7 cellular contexts compared by ENCODE assay signal in genomic region chr16:85556456-85557082, GRCh38. TPM values are rescaled to one million over a fixed set of nuclear protein-coding genes. Genes with fewer than 3 reads are reported as not detected.
DNase-seq lines count a peak whose midpoint lies in the region; ATAC-seq and TF ChIP-seq lines count a peak whose summit lies in the region.

No MANE protein-coding gene starts in this region.

- H3K36me3 ChIP-seq in colonic mucosa (no peaks in the 10 kb centered on the region), lung (ENCODE audit: control insufficient read depth in 2 of 2, insufficient read depth in 2 of 2, low read length in 2 of 2) (no peaks in the 10 kb centered on the region)

- no peaks in the 10 kb centered on the region for H3K27me3 Mint-ChIP-seq in stimulated activated naive CD8-positive, alpha-beta T cell treated with anti-CD3 and anti-CD28 coated beads, Interleukin-15, amount 100 ng/mL, for 72 hours

- 1% methylated on average over 61 to 65 of the region's 65 CpGs for WGBS in lung, 2 donors

- ATAC-seq in GM18511 (IDR thresholded peaks at IDR 0.05; ENCODE audit: unreplicated experiment) (peak; percentile 36), lung (ENCODE audit: insufficient read depth, low FRiP score) (no peak)
- peak; percentile 33 to 45 for ATAC-seq in activated CD4-positive, CD25-positive, alpha-beta regulatory T cell treated with anti-CD3 and anti-CD28 coated beads, Interleukin-2, amount 50 U/mL, for 24 hours
- peak; percentile 47 for ATAC-seq in stimulated activated naive CD8-positive, alpha-beta T cell treated with anti-CD3 and anti-CD28 coated beads, Interleukin-15, amount 100 ng/mL, for 72 hours

- TF ChIP-seq CTCF in LNCaP clone FGC (IDR thresholded peaks at IDR 0.05; ENCODE audit: control insufficient read depth, extremely low read depth, insufficient read depth): no peak
- TF ChIP-seq CTCF in colonic mucosa (IDR thresholded peaks at IDR 0.05): no peak
- TF ChIP-seq CTCF in lung (IDR thresholded peaks at IDR 0.05; ENCODE audit: control extremely low read depth, extremely low read depth): no peak

- peak overlapping the region; percentile 46 to 78 for H3K27ac Mint-ChIP-seq in stimulated activated naive CD8-positive, alpha-beta T cell treated with anti-CD3 and anti-CD28 coated beads, Interleukin-15, amount 100 ng/mL, for 72 hours

- H3K4me1 Mint-ChIP-seq in stimulated activated naive CD8-positive, alpha-beta T cell treated with anti-CD3 and anti-CD28 coated beads, Interleukin-15, amount 100 ng/mL, for 72 hours: peaks cover 61% of the 10 kb centered on the region

- no peak for DNase-seq in LNCaP clone FGC (ENCODE audit: low read depth)
- DNase-seq in colonic mucosa: peak; percentile 71
- DNase-seq in lung (ENCODE audit: low spot score): peak; percentile 70
- peak; percentile 34 to 67 for DNase-seq in stimulated activated naive CD8-positive, alpha-beta T cell treated with anti-CD3 and anti-CD28 coated beads, Interleukin-15, amount 100 ng/mL, for 72 hours
- no peak for DNase-seq in COR-L47 (lab: John Stamatoyannopoulos, UW)

- H3K27me3 ChIP-seq in colonic mucosa (no peaks in the 10 kb centered on the region), lung (ENCODE audit: control insufficient read depth, insufficient read depth) (no peaks in the 10 kb centered on the region)

- H3K9me3 ChIP-seq in colonic mucosa (no peaks in the 10 kb centered on the region), lung (ENCODE audit: control insufficient read depth in 2 of 2, insufficient read depth in 1 of 2, low read length in 1 of 2) (no peaks in the 10 kb centered on the region)

- H3K9me3 Mint-ChIP-seq in stimulated activated naive CD8-positive, alpha-beta T cell treated with anti-CD3 and anti-CD28 coated beads, Interleukin-15, amount 100 ng/mL, for 72 hours: no peaks in the 10 kb centered on the region

- H3K4me1 ChIP-seq in colonic mucosa: peaks cover 9% of the 10 kb centered on the region
- H3K4me1 ChIP-seq in lung (ENCODE audit: control insufficient read depth in 2 of 2, insufficient read depth in 2 of 2, low read length in 2 of 2): peaks cover 8 to 14% of the 10 kb centered on the region in 2 donors

- peak overlapping the region; percentile 77 to 94 for H3K4me3 Mint-ChIP-seq in stimulated activated naive CD8-positive, alpha-beta T cell treated with anti-CD3 and anti-CD28 coated beads, Interleukin-15, amount 100 ng/mL, for 72 hours

- H3K27ac ChIP-seq in colonic mucosa: peak overlapping the region; percentile 95
- peak overlapping the region; percentile 95 to 97 for H3K27ac ChIP-seq in lung (ENCODE audit: low read depth in 1 of 2, low read length in 1 of 2)

- intact Hi-C loops in colonic mucosa (cut with DNase I): loop anchor here (10.0 kb wide), 1 partner anchor 132 kb away; no protein-coding TSS in a partner anchor

- H3K9ac ChIP-seq in colonic mucosa (ENCODE audit: low read depth in 2 of 2, low read length in 2 of 2): peak overlapping the region; percentile 92 to 98

- peak overlapping the region; percentile 87 for H3K4me3 ChIP-seq in LNCaP clone FGC (ENCODE audit: low read depth, low read length)
- H3K4me3 ChIP-seq in colonic mucosa: peak overlapping the region; percentile 65
- peak overlapping the region; percentile 75 for H3K4me3 ChIP-seq in lung

RNA-seq across cellular contexts. Expression of gene GSE1, which starts 56.6 kb away (rescaled TPM):
- 100 to 1,000 TPM in 1 of 2 donors, 10 to 100 TPM in 1; 79.2 to 103 TPM for total RNA-seq in colonic mucosa
- total RNA-seq in lung: 100 to 1,000 TPM; 115 to 122 TPM
- polyA plus RNA-seq in lung: 10 to 100 TPM; 21.3 to 34.0 TPM

Comparison
In these comparisons a context has a peak if more than half of its experiments do, and no peak if none do; other contexts are left out.
1. DNase-seq: peak in colonic mucosa (single experiment), lung (single experiment) and stimulated activated naive CD8-positive, alpha-beta T cell treated with anti-CD3 and anti-CD28 coated beads, Interleukin-15, amount 100 ng/mL, for 72 hours (2 of 2); none in LNCaP clone FGC (single experiment) and COR-L47 (single experiment).
2. Peak in every context shown above with its lines, with median percentiles within 50 percentile points of each other: H3K4me3 ChIP-seq.